ENCODE assay signal across 21 cellular contexts in genomic region chr3:127772273-127772672, GRCh38. TPM values are rescaled to one million over a fixed set of nuclear protein-coding genes. Genes with fewer than 3 reads are reported as not detected.
DNase-seq lines count a peak whose midpoint lies in the region; ATAC-seq, FAIRE-seq and TF ChIP-seq lines count a peak whose summit lies in the region.
"Had no signal": no experiment of that assay in that cellular context is flagged by ENCODE, and none has a peak within 500 bp of the region (broad histone marks: within the 10 kb centered on the region; RNA-seq: fewer than 3 reads in every experiment).

No MANE protein-coding gene starts in this region.

- no CpG with 5 or more reads among the region's 5 CpGs for WGBS in IMR-90 (ENCODE audit: extremely low coverage in 2 of 2, insufficient read length in 1 of 2), 2 experiments
- WGBS in HepG2 (ENCODE audit: low lambda C conversion rate) = 39% methylated on average over 3 of the region's 5 CpGs
- WGBS in psoas muscle, 3 donors = 76 to 85% (median 77%) methylated on average over 5 of the region's 5 CpGs

- H2AK5ac ChIP-seq in IMR-90 (ENCODE audit: low read depth, low read length) = peak overlapping the region; percentile 79

- H3K9me3 ChIP-seq in AG04450 (ENCODE audit: control insufficient read depth, insufficient read depth, low read length) = peaks cover 8% of the 10 kb centered on the region
- H3K9me3 ChIP-seq in IMR-90 (ENCODE audit: control insufficient read depth, insufficient read depth, low read length) = peaks cover 1% of the 10 kb centered on the region
- no peaks in the 10 kb centered on the region for H3K9me3 ChIP-seq in HepG2 (ENCODE audit: low read length)
- no peaks in the 10 kb centered on the region for H3K9me3 ChIP-seq in psoas muscle

- TF ChIP-seq EP300 in HepG2 (IDR thresholded peaks at IDR 0.05; ENCODE audit: low read depth in 2 of 2, low read length in 2 of 2) = no peak
- no peak for TF ChIP-seq EP300 in HepG2 (CRISPR knock-in tag; IDR thresholded peaks at IDR 0.05; ENCODE audit: borderline replicate concordance)

- no peaks in the 10 kb centered on the region for H3K27me3 ChIP-seq in AG04450 (ENCODE audit: control insufficient read depth, insufficient read depth, low read length)
- H3K27me3 ChIP-seq in IMR-90 (ENCODE audit: control insufficient read depth, insufficient read depth, low read length) = no peaks in the 10 kb centered on the region
- no peaks in the 10 kb centered on the region for H3K27me3 ChIP-seq in HepG2 (ENCODE audit: control insufficient read depth in 1 of 2, insufficient read depth in 2 of 2, low read length in 2 of 2)
- H3K27me3 ChIP-seq in psoas muscle (ENCODE audit: insufficient read depth in 3 of 3, low read length in 2 of 3) = no peaks in the 10 kb centered on the region
- H3K27me3 ChIP-seq: MG63 had no signal

- no peak overlapping the region for H3K23ac ChIP-seq in IMR-90 (ENCODE audit: low read depth, low read length)

- H2AFZ ChIP-seq in IMR-90 (replicated peaks; ENCODE audit: low read length, poor library complexity) (no peak overlapping the region), HepG2 (ENCODE audit: low read length) (no peak overlapping the region)
- H2AFZ ChIP-seq: GM23248 had no signal

- H3K56ac ChIP-seq in IMR-90 (ENCODE audit: extremely low read depth, insufficient read depth, low read length) = no peak overlapping the region

- H3K4me1 ChIP-seq in IMR-90 (ENCODE audit: control insufficient read depth, insufficient read depth, low read length) (peaks cover 39% of the 10 kb centered on the region), HepG2 (ENCODE audit: insufficient read depth, low read length) (peaks cover 4% of the 10 kb centered on the region; the same call in 1 of the 2 replicates), psoas muscle (peaks cover 75% of the 10 kb centered on the region)

- no peak overlapping the region for H2BK5ac ChIP-seq in IMR-90 (ENCODE audit: low read depth, low read length, poor library complexity, severe bottlenecking)

- CTCF ChIA-PET in AG04450 (lab: Charles Lee) (no interaction called here), IMR-90 (lab: Yijun Ruan, JAX) (no interaction called here), HepG2 (lab: Yijun Ruan, JAX; ENCODE audit: low intra/inter-chr PET ratio, low total read pairs) (no interaction called here)

- dilution Hi-C loops in IMR-90 (cut with HindIII; ENCODE audit: low sequenced_read_pairs, unreplicated experiment) = no loop called here

- peak overlapping the region; percentile 96; the same call in 1 of the 3 replicates for H2BK15ac ChIP-seq in IMR-90 (ENCODE audit: low read depth, low read length)

- peak overlapping the region; percentile 99 for H3K4ac ChIP-seq in IMR-90 (ENCODE audit: low read depth, low read length)

- H2AK9ac ChIP-seq in IMR-90 (replicated peaks; ENCODE audit: low read depth, low read length, poor library complexity) = no peak overlapping the region

- H3K36me3 ChIP-seq in IMR-90 (ENCODE audit: control insufficient read depth, insufficient read depth, low read length) (no peaks in the 10 kb centered on the region; the same call in 1 of the 2 replicates), HepG2 (replicated peaks in 1 of 2; ENCODE audit: control insufficient read depth in 1 of 2, insufficient read depth in 2 of 2, low read length in 2 of 2) (no peaks in the 10 kb centered on the region), psoas muscle (ENCODE audit: insufficient read depth in 1 of 2, low read depth in 1 of 2) (no peaks in the 10 kb centered on the region)

- H3K14ac ChIP-seq in IMR-90 (replicated peaks; ENCODE audit: low read depth, low read length) = 0 out of 2 replicates have a peak overlapping the region, but pooled peaks have one; percentile 13

- no peaks in the 10 kb centered on the region for H3K79me2 ChIP-seq in HepG2 (ENCODE audit: insufficient read depth, low read length)

- H4K91ac ChIP-seq in IMR-90 (ENCODE audit: insufficient read depth, low read depth, low read length) = peak overlapping the region; percentile 2; the same call in 1 of the 2 replicates

- peaks cover 51% of the 10 kb centered on the region for H3K9me1 ChIP-seq in IMR-90 (ENCODE audit: insufficient read depth, low read length)

- peak overlapping the region; percentile 50 for H2BK20ac ChIP-seq in IMR-90 (ENCODE audit: low read depth, low read length)

- no peak overlapping the region for H3K4me2 ChIP-seq in IMR-90 (ENCODE audit: low read depth, low read length)
- no peak overlapping the region for H3K4me2 ChIP-seq in HepG2 (ENCODE audit: low read depth, low read length)

- H4K5ac ChIP-seq in IMR-90 (ENCODE audit: low read depth, low read length) = no peak overlapping the region

- TF ChIP-seq CTCF in AG04450 (IDR thresholded peaks at IDR 0.05; ENCODE audit: low read depth, low read length) (no peak), IMR-90 (conservative IDR thresholded peaks at IDR 0.05; ENCODE audit: low read depth, low read length) (no peak), HepG2 (CRISPR knock-in tag; IDR thresholded peaks at IDR 0.05) (no peak), psoas muscle (IDR thresholded peaks at IDR 0.05) (no peak)

- H3K27ac ChIP-seq in AG04450 (ENCODE audit: low read depth, low read length) = peak overlapping the region; percentile 47
- H3K27ac ChIP-seq in IMR-90 (ENCODE audit: insufficient read depth, low read length) = no peak overlapping the region
- H3K27ac ChIP-seq in HepG2 (ENCODE audit: extremely low read length, insufficient read depth, low read length) = no peak overlapping the region
- peak overlapping the region; percentile 42 for H3K27ac ChIP-seq in psoas muscle
- H3K27ac ChIP-seq: GM23248, SK-N-MC had no signal

- H3K79me1 ChIP-seq in IMR-90 (ENCODE audit: low read depth in 1 of 2, low read length in 2 of 2) = peaks cover 57 to 86% of the 10 kb centered on the region in 2 experiments

- no peak for FAIRE-seq in HepG2 (lab: Jason Lieb, UNC)
- FAIRE-seq: HTR-8/SVneo had no signal

- H2BK120ac ChIP-seq in IMR-90 (ENCODE audit: low read depth, low read length) = peak overlapping the region; percentile 61

- BruUV-seq in IMR-90 (replicated peaks; lab: Mats Ljungman, UMichigan) = no TSS peak
- no TSS peak for BruUV-seq in HepG2 (replicated peaks; lab: Mats Ljungman, UMichigan)

- in situ Hi-C loops in IMR-90 (cut with MboI; ENCODE audit: low sequenced_read_pairs) = no loop called here
- in situ Hi-C loops in HepG2 (cut with HindIII; ENCODE audit: extremely low pct_ligation_motif_present, low pct_unique_long_range_greater_than_20kb) = no loop called here

- POLR2A ChIA-PET in AG04450 (lab: Yijun Ruan, JAX) = interaction anchor here (0.6 kb wide), 1 partner anchor 1040 kb away, joined by 3 read pairs; no protein-coding TSS in a partner anchor
- POLR2A ChIA-PET in IMR-90 (lab: Charles Lee; ENCODE audit: unreplicated experiment) = no interaction called here
- POLR2A ChIA-PET in HepG2 (lab: Yijun Ruan, JAX) = no interaction called here

- TF ChIP-seq POLR2A in IMR-90 (IDR thresholded peaks at IDR 0.05; ENCODE audit: low read depth, low read length) (no peak), HepG2 (IDR thresholded peaks at IDR 0.05; ENCODE audit: insufficient read depth in 1 of 2, low read depth in 2 of 2, low read length in 2 of 2) (no peak)

- intact Hi-C loops in IMR-90 (cut with micrococcal nuclease) (no loop called here), HepG2 (cut with micrococcal nuclease; ENCODE audit: unreplicated experiment) (no loop called here), psoas muscle (cut with DNase I) (no loop called here), head of caudate nucleus (cut with DNase I) (no loop called here)

- H3K9ac ChIP-seq in IMR-90 (ENCODE audit: low read depth, low read length) (no peak overlapping the region), HepG2 (ENCODE audit: insufficient read depth, low read depth, low read length) (no peak overlapping the region)
- H3K9ac ChIP-seq: GM23248 had no signal

- peak overlapping the region in 1 of 2 experiments; percentile 2; a peak in 1 of 4 replicates for H4K8ac ChIP-seq in IMR-90 (ENCODE audit: low read depth in 2 of 2, low read length in 2 of 2)

- no peak overlapping the region for H3K18ac ChIP-seq in IMR-90 (ENCODE audit: low read depth, low read length)

- no peak for DNase-seq in AG04450 (ENCODE audit: low read depth, low spot score)
- DNase-seq in IMR-90 = no peak
- no peak for DNase-seq in HepG2 (ENCODE audit: low spot score)
- peak in 1 of 2 donors; percentile 32 for DNase-seq in psoas muscle
- DNase-seq in HuH-7.5 (ENCODE audit: low spot score) = no peak
- no peak for DNase-seq in T-helper 9 cell
- DNase-seq in DMS53 (lab: John Stamatoyannopoulos, UW) = no peak
- no peak for DNase-seq in head of caudate nucleus
- DNase-seq: CD4-positive, CD25-positive, alpha-beta regulatory T cell; DMS79; GM23248; H9; MG63; NCI-H1048; NCI-H1417 treated with DMSO at 0.1 percent for 48 hours; NCI-H187; NCI-H446 treated with DMSO at 0.1 percent for 48 hours; NCI-H526 treated with DMSO at 0.1 percent for 48 hours; SHP77 treated with DMSO at 0.1 percent for 48 hours had no signal

- H4K20me1 ChIP-seq in IMR-90 (ENCODE audit: insufficient read depth, low read length) = 0 out of 2 replicates have a peak, but pooled peaks cover 4% of the 10 kb centered on the region
- no peaks in the 10 kb centered on the region for H4K20me1 ChIP-seq in HepG2 (ENCODE audit: insufficient read depth, low read length)

- ATAC-seq in IMR-90 (ENCODE audit: low read depth) (no peak), HepG2 (no peak), psoas muscle (no peak)

- H3K4me3 ChIP-seq in AG04450 (ENCODE audit: low read depth, low read length) (no peak overlapping the region), IMR-90 (ENCODE audit: insufficient read depth, low read depth, low read length) (no peak overlapping the region), HepG2 (replicated peaks in 1 of 3; ENCODE audit: insufficient read depth in 1 of 3, low read depth in 2 of 3, low read length in 3 of 3) (no peak overlapping the region), psoas muscle (no peak overlapping the region)
- H3K4me3 ChIP-seq: GM23248, MG63, SK-N-MC had no signal

- TF ChIP-seq RAD21 in IMR-90 (IDR thresholded peaks at IDR 0.05; ENCODE audit: low read length) = no peak
- no peak for TF ChIP-seq RAD21 in HepG2 (CRISPR knock-in tag; IDR thresholded peaks at IDR 0.05)

RNA-seq across cellular contexts. Expression of gene MGLL, which starts 50.0 kb away (rescaled TPM):
- polyA plus RNA-seq in AG04450 (2011; rRNA removed) (49.1 and 51.5 TPM in 2 replicates), IMR-90 (2012; rRNA removed) (59.9 and 60.6 TPM in 2 replicates), HepG2 (2011; rRNA removed) (not detected in 2 replicates), psoas muscle (10 to 100 TPM; 32.8 to 64.9 (median 47.5) TPM)
- 67.4 and 85.4 TPM in 2 replicates for polyA minus RNA-seq in AG04450 (2011; rRNA and poly(A)+ RNA removed)
- total RNA-seq in IMR-90 (2012; rRNA removed) (23.6 and 23.7 TPM in 2 replicates), HepG2 (2016; rRNA removed; fragmentation: Illumina TruSeq; extraction: Trizol) (not detected in 2 replicates), psoas muscle (10 to 100 TPM; 53.7 to 85.6 (median 63.2) TPM)
- polyA plus RNA-seq in IMR-90 (2012; cell fraction: cytosol; rRNA removed) = 33.0 and 76.1 TPM in 2 replicates
- 37.3 and 45.7 TPM in 2 replicates for polyA plus RNA-seq in IMR-90 (2012; cell fraction: nucleus; rRNA removed; ENCODE audit: low replicate concordance)
- total RNA-seq in HepG2 (2016; cell fraction: cytosol; rRNA removed; fragmentation: Illumina TruSeq; extraction: Trizol; ENCODE audit: low read depth) = not detected in 2 replicates
- not detected in 2 replicates for total RNA-seq in HepG2 (2016; cell fraction: insoluble cytoplasmic fraction; rRNA removed; fragmentation: Illumina TruSeq; extraction: Trizol)
- total RNA-seq in HepG2 (2016; cell fraction: membrane; rRNA removed; fragmentation: Illumina TruSeq; extraction: Trizol) = not detected in 2 replicates
- total RNA-seq in HepG2 (2016; cell fraction: nucleus; rRNA removed; fragmentation: Illumina TruSeq; extraction: Trizol) = not detected in 2 replicates
- polyA plus RNA-seq in HepG2 (2011; cell fraction: cytosol; rRNA removed) = 0.08 TPM in 1 of 2 replicates, not detected in the other
- polyA plus RNA-seq in HepG2 (2011; cell fraction: nucleus; rRNA removed) = 0.09 TPM in 1 of 2 replicates, not detected in the other
- polyA plus RNA-seq in HepG2 (2012) = 0.04 TPM in 1 of 2 replicates, not detected in the other
- not detected in 2 replicates for polyA plus RNA-seq in HepG2 (2016; cell fraction: cytosol; fragmentation: Illumina TruSeq; extraction: Trizol; ENCODE audit: low read depth)
- polyA plus RNA-seq in HepG2 (2016; cell fraction: insoluble cytoplasmic fraction; fragmentation: Illumina TruSeq; extraction: Trizol; ENCODE audit: low read depth) = not detected in 2 replicates
- polyA plus RNA-seq in HepG2 (2016; cell fraction: membrane; fragmentation: Illumina TruSeq; extraction: Trizol; ENCODE audit: low read depth) = not detected in 2 replicates
- not detected in 2 replicates for polyA plus RNA-seq in HepG2 (2016; cell fraction: nucleus; fragmentation: Illumina TruSeq; extraction: Trizol; ENCODE audit: insufficient read depth, low read depth)
- 47.9 TPM in 1 of 2 replicates, not detected in the other for polyA minus RNA-seq in HepG2 (2011; rRNA and poly(A)+ RNA removed; ENCODE audit: low replicate concordance)
- polyA minus RNA-seq in HepG2 (2011; cell fraction: cytosol; rRNA and poly(A)+ RNA removed) = 0.26 TPM in 1 of 2 replicates, not detected in the other
- polyA minus RNA-seq in HepG2 (2011; cell fraction: nucleus; rRNA and poly(A)+ RNA removed) = 0.12 and 0.52 TPM in 2 replicates

Comparison
In these comparisons a context has a peak if more than half of its experiments do, and no peak if none do; other contexts are left out.
1. H3K27ac ChIP-seq: peak in AG04450 (single experiment) and psoas muscle (single experiment); none in IMR-90 (single experiment) and HepG2 (single experiment).
2. RNA of gene MGLL, which starts 50.0 kb away (polyA plus RNA-seq): 33.0 to 76.1 TPM in IMR-90, 49.1 to 51.5 TPM in AG04450 and 32.8 to 64.9 TPM in psoas muscle; 0.04 to 0.09 TPM in HepG2; every median in the first group is over 10 times any median in the second.